ENCODE assay signal across 8 cellular contexts in genomic region chrX:101051153-101051548, GRCh38. TPM values are rescaled to one million over a fixed set of nuclear protein-coding genes. Genes with fewer than 3 reads are reported as not detected.
A peak's percentile ranks its signal among the peaks of the same experiment; 100 is the strongest.
DNase-seq lines count a peak whose midpoint lies in the region; ATAC-seq and TF ChIP-seq lines count a peak whose summit lies in the region.

No MANE protein-coding gene starts in this region.

- peak overlapping the region; percentile 67 for H3K4me3 ChIP-seq in MG63
- peak overlapping the region; percentile 85 for H3K4me3 ChIP-seq in endodermal cell (ENCODE audit: low read length)
- H3K4me3 ChIP-seq in parathyroid adenoma (ENCODE audit: low read depth, low read length), result peak overlapping the region; percentile 75

- H3K36me3 ChIP-seq in MG63, result no peaks in the 10 kb centered on the region
- H3K36me3 ChIP-seq in endodermal cell (ENCODE audit: control insufficient read depth, insufficient read depth, low read length), result no peaks in the 10 kb centered on the region
- H3K36me3 ChIP-seq in parathyroid adenoma (ENCODE audit: control insufficient read depth, insufficient read depth, low read length), result no peaks in the 10 kb centered on the region

- H3K27ac Mint-ChIP-seq in activated T-cell treated with anti-CD3 and anti-CD28 coated beads, Interleukin-2, amount 50 U/mL, for 72 hours, result peak overlapping the region; percentile 91
- peak overlapping the region; percentile 96 for H3K27ac Mint-ChIP-seq in endodermal cell

- peak overlapping the region; percentile 60 for H3K4me2 ChIP-seq in parathyroid adenoma (ENCODE audit: low read length)

- H3K9ac ChIP-seq in endodermal cell (ENCODE audit: extremely low read depth, low read length, poor library complexity, severe bottlenecking) (peak overlapping the region; percentile 30), parathyroid adenoma (no peak overlapping the region)

- H3K27me3 ChIP-seq in MG63 (no peaks in the 10 kb centered on the region), endodermal cell (ENCODE audit: control insufficient read depth, insufficient read depth, low read length, poor library complexity, severe bottlenecking) (no peaks in the 10 kb centered on the region), parathyroid adenoma (ENCODE audit: control insufficient read depth, insufficient read depth, low read length) (no peaks in the 10 kb centered on the region)

- peaks cover 9% of the 10 kb centered on the region for H3K27me3 Mint-ChIP-seq in activated T-cell treated with anti-CD3 and anti-CD28 coated beads, Interleukin-2, amount 50 U/mL, for 72 hours (ENCODE audit: low read depth)
- H3K27me3 Mint-ChIP-seq in endodermal cell (ENCODE audit: insufficient read depth), result no peaks in the 10 kb centered on the region

- H3K9me3 Mint-ChIP-seq in activated T-cell treated with anti-CD3 and anti-CD28 coated beads, Interleukin-2, amount 50 U/mL, for 72 hours, result no peaks in the 10 kb centered on the region
- peaks cover 55% of the 10 kb centered on the region for H3K9me3 Mint-ChIP-seq in endodermal cell

- peaks cover 1 to 8% of the 10 kb centered on the region in 2 donors for H3K36me3 Mint-ChIP-seq in activated T-cell treated with anti-CD3 and anti-CD28 coated beads, Interleukin-2, amount 50 U/mL, for 72 hours (ENCODE audit: insufficient read depth in 2 of 2)
- H3K36me3 Mint-ChIP-seq in endodermal cell (ENCODE audit: low read depth), result peaks cover 9% of the 10 kb centered on the region

- TF ChIP-seq CTCF in endodermal cell (conservative IDR thresholded peaks at IDR 0.05), result no peak
- no peak for TF ChIP-seq CTCF in parathyroid adenoma (IDR thresholded peaks at IDR 0.05)

- no peak for ATAC-seq in activated T-cell treated with anti-CD3 and anti-CD28 coated beads, Interleukin-2, amount 50 U/mL, for 72 hours (replicated peaks in 1 of 2)
- no peak for ATAC-seq in HG02571 (IDR thresholded peaks at IDR 0.05; ENCODE audit: unreplicated experiment)

- DNase-seq in activated T-cell treated with anti-CD3 and anti-CD28 coated beads, Interleukin-2, amount 50 U/mL, for 72 hours, result no peak
- DNase-seq in activated T-cell treated with anti-CD3 and anti-CD28 coated beads for 4 hours (no peak), MG63 (no peak), endodermal cell (no peak), NCI-H2171 treated with DMSO at 0.1 percent for 48 hours (lab: John Stamatoyannopoulos, UW) (no peak)
- DNase-seq in activated CD8-positive, alpha-beta memory T cell treated with anti-CD3 and anti-CD28 coated beads, Interleukin-2, amount 50 U/mL, for 48 hours, result no peak

- no peak overlapping the region for H3K27ac ChIP-seq in endodermal cell (ENCODE audit: low read depth, low read length)
- H3K27ac ChIP-seq in parathyroid adenoma, result peak overlapping the region; percentile 81

- no peaks in the 10 kb centered on the region for H3K79me2 ChIP-seq in parathyroid adenoma

- H3K4me1 ChIP-seq in endodermal cell (ENCODE audit: control insufficient read depth, insufficient read depth, low read length) (no peaks in the 10 kb centered on the region), parathyroid adenoma (peaks cover 2% of the 10 kb centered on the region)

- H3K4me1 Mint-ChIP-seq in activated T-cell treated with anti-CD3 and anti-CD28 coated beads, Interleukin-2, amount 50 U/mL, for 72 hours (ENCODE audit: low read depth), result peaks cover 25% of the 10 kb centered on the region
- no peaks in the 10 kb centered on the region for H3K4me1 Mint-ChIP-seq in endodermal cell

- no peaks in the 10 kb centered on the region for H3K9me3 ChIP-seq in MG63
- no peaks in the 10 kb centered on the region for H3K9me3 ChIP-seq in endodermal cell (ENCODE audit: control insufficient read depth, low read length)
- no peaks in the 10 kb centered on the region for H3K9me3 ChIP-seq in parathyroid adenoma (ENCODE audit: control insufficient read depth, low read length)

- H3K4me3 Mint-ChIP-seq in activated T-cell treated with anti-CD3 and anti-CD28 coated beads, Interleukin-2, amount 50 U/mL, for 72 hours, result peak overlapping the region; percentile 86 to 93
- H3K4me3 Mint-ChIP-seq in endodermal cell, result peak overlapping the region; percentile 78

- peak overlapping the region; percentile 86 for H2AFZ ChIP-seq in parathyroid adenoma

- WGBS in endodermal cell (ENCODE audit: insufficient coverage in 1 of 2, insufficient read length in 1 of 2), 2 experiments, result 17 to 22% methylated on average over 2 to 5 of the region's 5 CpGs

RNA-seq across cellular contexts. Expression of gene TRMT2B, which starts 0.8 kb away (rescaled TPM):
- 10 to 100 TPM; 24.4 to 25.9 TPM for total RNA-seq in activated T-cell treated with anti-CD3 and anti-CD28 coated beads, Interleukin-2, amount 50 U/mL, for 72 hours
- 21.9 and 27.7 TPM in 2 replicates for total RNA-seq in MG63 (2014; rRNA removed; shearing (Covaris generic); ENCODE audit: low replicate concordance)
- 10 to 100 TPM; 14.1 to 19.8 TPM for total RNA-seq in endodermal cell
- polyA plus RNA-seq in endodermal cell (2013, experiment 1 of 2), result 8.2 TPM
- 8.5 TPM for polyA plus RNA-seq in endodermal cell (2013, experiment 2 of 2)

RNA-seq across cellular contexts. Expression of gene TMEM35A, which starts 27.5 kb away (rescaled TPM):
- total RNA-seq in activated T-cell treated with anti-CD3 and anti-CD28 coated beads, Interleukin-2, amount 50 U/mL, for 72 hours, result under 1 TPM in 1 of 2 donors, not detected in 1; 0.26 TPM
- total RNA-seq in MG63 (2014; rRNA removed; shearing (Covaris generic); ENCODE audit: low replicate concordance), result 0.23 and 0.57 TPM in 2 replicates
- under 1 TPM; 0.75 to 0.80 TPM for total RNA-seq in endodermal cell
- 14.9 TPM for polyA plus RNA-seq in endodermal cell (2013, experiment 1 of 2)
- polyA plus RNA-seq in endodermal cell (2013, experiment 2 of 2), result 14.3 TPM

RNA-seq across cellular contexts. Expression of gene CENPI, which starts 46.9 kb away (rescaled TPM):
- total RNA-seq in activated T-cell treated with anti-CD3 and anti-CD28 coated beads, Interleukin-2, amount 50 U/mL, for 72 hours, result 10 to 100 TPM; 15.6 to 19.3 TPM
- 21.9 and 24.4 TPM in 2 replicates for total RNA-seq in MG63 (2014; rRNA removed; shearing (Covaris generic); ENCODE audit: low replicate concordance)
- 10 to 100 TPM; 24.5 to 36.9 TPM for total RNA-seq in endodermal cell
- 21.9 TPM for polyA plus RNA-seq in endodermal cell (2013, experiment 1 of 2)
- 23.2 TPM for polyA plus RNA-seq in endodermal cell (2013, experiment 2 of 2)
